ENCODE assay signal across 8 cellular contexts in genomic region chr10:86100581-86101061, GRCh38.
DNase-seq lines count a peak whose midpoint lies in the region; ATAC-seq, FAIRE-seq and TF ChIP-seq lines count a peak whose summit lies in the region.

No MANE protein-coding gene starts in this region.

- TF ChIP-seq POLR2A in GM12878 (IDR thresholded peaks at IDR 0.05; ENCODE audit: low read depth, low read length), result no peak

- no peak for FAIRE-seq in GM12878 (lab: Jason Lieb, UNC)

- BruUV-seq in GM12878 (replicated peaks; lab: Mats Ljungman, UMichigan), result no TSS peak

- H3K9me3 ChIP-seq in Loucy (ENCODE audit: insufficient read depth, low read depth, low read length) (no peaks in the 10 kb centered on the region), GM12878 (replicated peaks; ENCODE audit: control insufficient read depth, insufficient read depth, low read length) (no peaks in the 10 kb centered on the region)

- WGBS in GM12878 (ENCODE audit: insufficient coverage, insufficient replicate concordance, low lambda C conversion rate, missing lambda C conversion rate), result 0% methylated on average over 5 of the region's 5 CpGs

- ATAC-seq in GM21717 (IDR thresholded peaks at IDR 0.05; ENCODE audit: unreplicated experiment) (peak; percentile 69), GM12878 (peak; percentile 88), HG03139 (IDR thresholded peaks at IDR 0.05; ENCODE audit: unreplicated experiment) (no peak)

- RAD21 ChIA-PET in GM12878 (lab: Charles Lee; ENCODE audit: unreplicated experiment), result interaction anchor here (1.1 kb wide), 1 partner anchor 106 kb away, joined by 3 read pairs; no protein-coding TSS in a partner anchor

- peak; percentile 44 for TF ChIP-seq RAD21 in GM12878 (IDR thresholded peaks at IDR 0.05; ENCODE audit: insufficient read depth, low read depth, low read length)

- H2AFZ ChIP-seq in Loucy (ENCODE audit: low read length), result no peak overlapping the region
- H2AFZ ChIP-seq in GM12878 (ENCODE audit: control insufficient read depth, low read depth, low read length), result no peak overlapping the region

- H3K36me3 ChIP-seq in Loucy (ENCODE audit: insufficient read depth, low read length) (no peaks in the 10 kb centered on the region), GM12878 (ENCODE audit: control insufficient read depth in 2 of 2, insufficient read depth in 2 of 2, low read length in 1 of 2) (no peaks in the 10 kb centered on the region)

- peak; percentile 40 for DNase-seq in activated CD8-positive, alpha-beta memory T cell treated with anti-CD3 and anti-CD28 coated beads, Interleukin-2, amount 50 U/mL, for 48 hours
- DNase-seq in activated CD8-positive, alpha-beta memory T cell treated with anti-CD3 and anti-CD28 coated beads, Interleukin-2, amount 50 U/mL, for 4 hours, result no peak
- DNase-seq in GM12878 (ENCODE audit: low read depth, low spot score) (no peak), mesenteric fat pad (ENCODE audit: low spot score) (peak; percentile 65)
- DNase-seq in activated T-cell treated with anti-CD3 and anti-CD28 coated beads, Interleukin-2, amount 50 U/mL, for 48 hours, result no peak

- no peaks in the 10 kb centered on the region for H4K20me1 ChIP-seq in Loucy (ENCODE audit: insufficient read depth, low read length, poor library complexity, severe bottlenecking)
- H4K20me1 ChIP-seq in GM12878 (ENCODE audit: control insufficient read depth, insufficient read depth), result no peaks in the 10 kb centered on the region; the same call in 1 of the 2 replicates

- CTCF ChIA-PET in GM12878 (lab: Yijun Ruan, JAX), result interaction anchor here (0.9 to 2.0 kb wide), 2 partner anchors 10 kb away, joined by 4 to 14 read pairs; no protein-coding TSS in a partner anchor

- no peaks in the 10 kb centered on the region for H3K9me2 ChIP-seq in Loucy (replicated peaks; ENCODE audit: low read depth, low read length)

- H3K27me3 ChIP-seq in Loucy (ENCODE audit: insufficient read depth, low read length, poor library complexity, severe bottlenecking), result no peaks in the 10 kb centered on the region
- H3K27me3 ChIP-seq in GM12878 (replicated peaks in 1 of 2; ENCODE audit: control insufficient read depth in 2 of 2, insufficient read depth in 2 of 2, low read length in 1 of 2), result no peaks in the 10 kb centered on the region; a peak in 1 of 4 replicates

- no peak overlapping the region for H3K4me3 ChIP-seq in Loucy (ENCODE audit: low read length, poor library complexity, severe bottlenecking)
- H3K4me3 ChIP-seq in GM12878, result no peak overlapping the region

- SMC1A ChIA-PET in GM12878 (lab: Charles Lee; ENCODE audit: uncharacterized antibody, unreplicated experiment), result no interaction called here

- H3K79me2 ChIP-seq in Loucy (ENCODE audit: insufficient read depth, low read length) (no peaks in the 10 kb centered on the region), GM12878 (ENCODE audit: control insufficient read depth, insufficient read depth, low read length) (no peaks in the 10 kb centered on the region)

- in situ Hi-C loops in GM12878 (cut with MboI), result no loop called here

- H3F3A ChIP-seq in Loucy (ENCODE audit: low read depth), result no peaks in the 10 kb centered on the region

- H3K4me2 ChIP-seq in Loucy (ENCODE audit: low read depth, low read length, poor library complexity, severe bottlenecking), result no peak overlapping the region
- no peak overlapping the region for H3K4me2 ChIP-seq in GM12878 (ENCODE audit: control insufficient read depth, insufficient read depth)

- no peak overlapping the region for H3K27ac ChIP-seq in GM12878 (ENCODE audit: control insufficient read depth, insufficient read depth)

- peak; percentile 71 for TF ChIP-seq CTCF in Loucy (conservative IDR thresholded peaks at IDR 0.05; ENCODE audit: low read length)
- peak; percentile 35 to 60 (median 43); a peak in 5 of 6 replicates for TF ChIP-seq CTCF in GM12878 (IDR thresholded peaks at IDR 0.05 in 2 of 3, conservative IDR thresholded peaks at IDR 0.05 in 1 of 3; ENCODE audit: control insufficient read depth in 2 of 3, extremely low read depth in 1 of 3, insufficient read depth in 1 of 3, low read depth in 3 of 3, low read length in 3 of 3)

- H3K4me1 ChIP-seq in Loucy (ENCODE audit: insufficient read depth, low read length, poor library complexity, severe bottlenecking) (no peaks in the 10 kb centered on the region), GM12878 (ENCODE audit: control insufficient read depth, insufficient read depth, low read length) (no peaks in the 10 kb centered on the region)

- H3K9ac ChIP-seq in Loucy (ENCODE audit: low read depth, low read length, poor library complexity, severe bottlenecking), result no peak overlapping the region
- no peak overlapping the region for H3K9ac ChIP-seq in GM12878 (ENCODE audit: control insufficient read depth, insufficient read depth, low read length)

- TF ChIP-seq EP300 in GM12878 (IDR thresholded peaks at IDR 0.05; ENCODE audit: borderline replicate concordance in 1 of 2, control insufficient read depth in 1 of 2, low read depth in 2 of 2, low read length in 2 of 2), result no peak

- intact Hi-C loops in GM12878 (cut with micrococcal nuclease; ENCODE audit: unreplicated experiment), result loop anchor here (5.0 kb wide), 1 partner anchor 277 kb away; no protein-coding TSS in a partner anchor

- POLR2A ChIA-PET in GM12878 (lab: Charles Lee), result no interaction called here

TF ChIP-seq in GM12878, 131 proteins besides CTCF, POLR2A, EP300 and RAD21:
- no peak for TF ChIP-seq NFYA (IDR thresholded peaks at IDR 0.05; ENCODE audit: borderline replicate concordance, low read depth, low read length)
- no peak for TF ChIP-seq POU2F2 (IDR thresholded peaks at IDR 0.05; ENCODE audit: borderline replicate concordance, low read depth, low read length)
- no peak for TF ChIP-seq RCOR1 (conservative IDR thresholded peaks at IDR 0.05; ENCODE audit: low read depth, low read length)
- TF ChIP-seq USF2 (IDR thresholded peaks at IDR 0.05; ENCODE audit: borderline replicate concordance, low read depth, low read length), result no peak
- no peak for TF ChIP-seq MTA3 (IDR thresholded peaks at IDR 0.05; ENCODE audit: borderline replicate concordance, low read length)
- TF ChIP-seq TARDBP (IDR thresholded peaks at IDR 0.05; ENCODE audit: borderline replicate concordance), result no peak
TF ChIP-seq in GM12878: peak in this region for 0.

Comparison
In these comparisons a context has a peak if more than half of its experiments do, and no peak if none do; other contexts are left out.
1. DNase-seq: peak in activated CD8-positive, alpha-beta memory T cell treated with anti-CD3 and anti-CD28 coated beads, Interleukin-2, amount 50 U/mL, for 48 hours (single experiment) and mesenteric fat pad (single experiment); none in activated CD8-positive, alpha-beta memory T cell treated with anti-CD3 and anti-CD28 coated beads, Interleukin-2, amount 50 U/mL, for 4 hours (single experiment), GM12878 (single experiment) and activated T-cell treated with anti-CD3 and anti-CD28 coated beads, Interleukin-2, amount 50 U/mL, for 48 hours (0 of 2).